Comparison of ENCODE assay signal across 8 cellular contexts in the genomic region with DNA sequence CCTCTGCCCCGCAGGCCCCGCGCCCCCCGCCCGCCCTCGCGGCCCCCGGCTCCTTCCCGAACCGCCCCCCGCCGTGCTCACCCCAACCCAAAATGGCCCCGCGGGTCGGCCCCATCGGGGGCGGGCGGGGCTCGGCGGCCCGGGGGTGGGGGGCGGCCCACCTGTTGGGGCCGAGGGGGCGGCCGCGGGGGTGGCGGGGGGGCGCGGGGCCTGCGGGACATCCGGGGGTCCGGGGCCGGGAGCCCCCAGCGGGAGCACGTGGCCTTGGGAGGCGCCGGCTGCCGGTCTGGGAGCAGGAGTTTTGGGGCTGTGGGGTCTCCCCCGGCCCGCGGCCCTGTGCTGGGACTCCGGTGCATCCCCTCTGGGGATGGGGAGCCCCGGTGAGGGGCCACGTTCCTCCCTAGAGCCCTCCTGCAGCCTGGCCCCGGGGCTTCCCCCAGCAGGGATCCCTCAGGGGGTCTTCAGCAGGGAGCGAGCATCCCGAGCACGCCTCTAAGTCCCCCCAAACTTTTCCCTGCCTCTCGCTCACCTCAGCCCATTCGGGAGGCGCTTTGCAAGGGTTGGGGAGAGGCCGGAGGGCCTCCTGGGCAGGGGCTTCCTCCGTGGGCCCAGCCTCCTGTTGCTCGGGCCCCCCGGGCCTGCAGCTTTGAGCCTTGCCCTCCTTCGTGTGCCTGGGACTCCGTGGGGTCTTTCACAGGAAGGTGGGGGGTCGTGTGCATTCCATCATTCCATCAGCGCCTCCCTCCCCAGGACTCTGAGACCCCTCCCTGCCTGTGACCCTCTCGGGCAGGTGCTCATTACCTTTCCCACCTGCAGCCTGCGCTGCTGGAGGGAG. TPM values are rescaled to one million over a fixed set of nuclear protein-coding genes. Genes with fewer than 3 reads are reported as not detected.
DNase-seq lines count a peak whose midpoint lies in the region; ATAC-seq and TF ChIP-seq lines count a peak whose summit lies in the region.

No MANE protein-coding gene starts in this region.

- H3K36me3 Mint-ChIP-seq in CD8-positive, alpha-beta T cell, result peaks cover 5% of the 10 kb centered on the region
- peaks cover 37% of the 10 kb centered on the region for H3K36me3 Mint-ChIP-seq in dendritic cell treated with granulocyte-macrophage colony-stimulating factor and Interleukin-4, amounts not matched to agents 40 ng/mL and 50 ng/mL, for 4 days (ENCODE audit: low read depth)
- no peaks in the 10 kb centered on the region for H3K36me3 Mint-ChIP-seq in natural killer cell

- H3K27ac Mint-ChIP-seq in CD8-positive, alpha-beta T cell, result peak overlapping the region; percentile 66
- peak overlapping the region; percentile 82 for H3K27ac Mint-ChIP-seq in dendritic cell treated with granulocyte-macrophage colony-stimulating factor and Interleukin-4, amounts not matched to agents 40 ng/mL and 50 ng/mL, for 4 days
- peak overlapping the region; percentile 46 to 86 for H3K27ac Mint-ChIP-seq in natural killer cell

- H3K27ac ChIP-seq in CD8-positive, alpha-beta T cell (ENCODE audit: low read depth, low read length), result peak overlapping the region; percentile 27

- H3K36me3 ChIP-seq in CD8-positive, alpha-beta T cell (ENCODE audit: insufficient read depth, low read length), result no peaks in the 10 kb centered on the region
- no peaks in the 10 kb centered on the region; the same call in none of the 2 replicates for H3K36me3 ChIP-seq in MG63

- no peak for TF ChIP-seq CTCF in CD8-positive, alpha-beta T cell (IDR thresholded peaks at IDR 0.05)
- TF ChIP-seq CTCF in natural killer cell (IDR thresholded peaks at IDR 0.05), result no peak

- H3K9me3 ChIP-seq in CD8-positive, alpha-beta T cell (ENCODE audit: low read length), result no peaks in the 10 kb centered on the region
- H3K9me3 ChIP-seq in MG63, result no peaks in the 10 kb centered on the region

- peaks cover 28% of the 10 kb centered on the region for H3K4me1 ChIP-seq in CD8-positive, alpha-beta T cell (ENCODE audit: insufficient read depth, low read length)

- POLR2A ChIA-PET in CD8-positive, alpha-beta T cell (lab: Charles Lee), result interaction anchor here (1.0 to 1.2 kb wide), 2 partner anchors 10 to 362 kb away, joined by 3 to 4 read pairs; no protein-coding TSS in a partner anchor

- no peaks in the 10 kb centered on the region for H3K9me3 Mint-ChIP-seq in CD8-positive, alpha-beta T cell
- no peaks in the 10 kb centered on the region for H3K9me3 Mint-ChIP-seq in dendritic cell treated with granulocyte-macrophage colony-stimulating factor and Interleukin-4, amounts not matched to agents 40 ng/mL and 50 ng/mL, for 4 days
- no peaks in the 10 kb centered on the region for H3K9me3 Mint-ChIP-seq in natural killer cell

- no peaks in the 10 kb centered on the region for H3K27me3 Mint-ChIP-seq in CD8-positive, alpha-beta T cell (ENCODE audit: low read depth)
- H3K27me3 Mint-ChIP-seq in dendritic cell treated with granulocyte-macrophage colony-stimulating factor and Interleukin-4, amounts not matched to agents 40 ng/mL and 50 ng/mL, for 4 days, result peaks cover 22% of the 10 kb centered on the region
- H3K27me3 Mint-ChIP-seq in natural killer cell (ENCODE audit: low read depth in 2 of 2), result no peaks in the 10 kb centered on the region

- intact Hi-C loops in CD8-positive, alpha-beta T cell (cut with DNase I, micrococcal nuclease), result loop anchor here (1.0 to 2.0 kb wide), 2 partner anchors 54 to 70 kb away; a partner anchor contains a TSS
- intact Hi-C loops in dendritic cell treated with granulocyte-macrophage colony-stimulating factor and Interleukin-4, amounts not matched to agents 40 ng/mL and 50 ng/mL, for 4 days (cut with micrococcal nuclease), result no loop called here
- intact Hi-C loops in natural killer cell (cut with micrococcal nuclease), result no loop called here

- peaks cover 29% of the 10 kb centered on the region for H3K4me1 Mint-ChIP-seq in CD8-positive, alpha-beta T cell (ENCODE audit: low read depth)
- peaks cover 36% of the 10 kb centered on the region for H3K4me1 Mint-ChIP-seq in dendritic cell treated with granulocyte-macrophage colony-stimulating factor and Interleukin-4, amounts not matched to agents 40 ng/mL and 50 ng/mL, for 4 days (ENCODE audit: low read depth)
- H3K4me1 Mint-ChIP-seq in natural killer cell, result peaks cover 29 to 37% of the 10 kb centered on the region in 2 donors

- peak overlapping the region; percentile 84 for H3K4me3 Mint-ChIP-seq in CD8-positive, alpha-beta T cell
- peak overlapping the region; percentile 93 for H3K4me3 Mint-ChIP-seq in dendritic cell treated with granulocyte-macrophage colony-stimulating factor and Interleukin-4, amounts not matched to agents 40 ng/mL and 50 ng/mL, for 4 days
- H3K4me3 Mint-ChIP-seq in natural killer cell, result peak overlapping the region; percentile 87

- H3K4me3 ChIP-seq in CD8-positive, alpha-beta T cell (ENCODE audit: low read depth, low read length), result peak overlapping the region; percentile 54
- H3K4me3 ChIP-seq in MG63, result peak overlapping the region; percentile 64

- CTCF ChIA-PET in CD8-positive, alpha-beta T cell (lab: Charles Lee), result interaction anchor here (0.8 kb wide), 1 partner anchor 60 kb away, joined by 3 read pairs; no protein-coding TSS in a partner anchor

- DNase-seq in CD8-positive, alpha-beta T cell, result no peak
- no peak for DNase-seq in MG63
- no peak for DNase-seq in natural killer cell
- DNase-seq in effector CD4-positive, alpha-beta T cell, result no peak
- no peak for DNase-seq in NCI-H2081 (lab: John Stamatoyannopoulos, UW)

- ATAC-seq in CD8-positive, alpha-beta T cell, result peak; percentile 15
- ATAC-seq in natural killer cell (peak in 1 of 3 donors; percentile 7), HG03135 (IDR thresholded peaks at IDR 0.05; ENCODE audit: unreplicated experiment) (no peak), HG03520 (IDR thresholded peaks at IDR 0.05; ENCODE audit: unreplicated experiment) (no peak)

- no peaks in the 10 kb centered on the region for H3K27me3 ChIP-seq in CD8-positive, alpha-beta T cell (ENCODE audit: insufficient read depth, low read length)
- H3K27me3 ChIP-seq in MG63, result no peaks in the 10 kb centered on the region

RNA-seq across cellular contexts. Expression of a gene that starts 0.7 kb away (rescaled TPM):
- total RNA-seq in CD8-positive, alpha-beta T cell, result 10 to 100 TPM; 75.8 to 90.1 TPM
- total RNA-seq in MG63 (2014; rRNA removed; shearing (Covaris generic); ENCODE audit: low replicate concordance), result 20.6 and 46.5 TPM in 2 replicates
- total RNA-seq in natural killer cell, result 100 to 1,000 TPM; 104 to 125 (median 112) TPM

RNA-seq across cellular contexts. Expression of a gene that starts 22.0 kb away (rescaled TPM):
- 1 to 10 TPM in 1 of 2 experiments, not detected in 1; 1.1 TPM for total RNA-seq in CD8-positive, alpha-beta T cell
- total RNA-seq in MG63 (2014; rRNA removed; shearing (Covaris generic); ENCODE audit: low replicate concordance), result 0.22 and 0.63 TPM in 2 replicates
- total RNA-seq in natural killer cell, result 1 to 10 TPM in 2 of 3 donors, under 1 TPM in 1; 0.23 to 1.9 (median 1.8) TPM

RNA-seq across cellular contexts. Expression of a gene that starts 54.3 kb away (rescaled TPM):
- total RNA-seq in CD8-positive, alpha-beta T cell, result 10 to 100 TPM; 17.1 to 20.7 TPM
- total RNA-seq in MG63 (2014; rRNA removed; shearing (Covaris generic); ENCODE audit: low replicate concordance), result 129 and 270 TPM in 2 replicates
- total RNA-seq in natural killer cell, result 1 to 10 TPM; 1.7 to 4.6 (median 2.0) TPM

Comparison
In these comparisons a context has a peak if more than half of its experiments do, and no peak if none do; other contexts are left out.
1. intact Hi-C loops: an anchor here in CD8-positive, alpha-beta T cell (1.0 to 2.0 kb wide); none called in dendritic cell treated with granulocyte-macrophage colony-stimulating factor and Interleukin-4, amounts not matched to agents 40 ng/mL and 50 ng/mL, for 4 days and natural killer cell.